Comparison of ENCODE assay signal across 1 cellular context in the genomic region with DNA sequence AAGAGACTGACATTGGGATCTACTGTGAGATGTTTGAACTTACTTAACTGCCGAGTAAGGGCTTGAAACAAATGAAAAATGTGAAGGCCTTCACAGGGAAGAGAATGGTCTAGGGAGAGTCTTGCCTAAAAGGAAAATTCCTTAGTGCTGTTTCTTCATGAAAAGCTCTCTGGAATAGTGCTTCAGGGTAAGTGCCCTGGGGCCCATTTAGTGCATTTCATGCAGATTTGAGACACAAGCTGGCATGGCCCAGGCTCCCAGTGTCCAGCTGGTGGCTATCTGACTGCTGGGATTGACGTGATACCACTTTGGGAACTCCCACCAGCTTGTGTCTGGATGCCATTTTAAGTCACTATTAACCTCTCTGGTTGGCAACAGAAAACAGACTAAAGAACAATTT.
TF ChIP-seq lines count a peak whose summit lies in the region.

No MANE protein-coding gene starts in this region.

TF ChIP-seq in K562, 482 proteins besides CTCF, POLR2A, EP300 and RAD21 (continued from another document):
- TF ChIP-seq, protein P1, sequence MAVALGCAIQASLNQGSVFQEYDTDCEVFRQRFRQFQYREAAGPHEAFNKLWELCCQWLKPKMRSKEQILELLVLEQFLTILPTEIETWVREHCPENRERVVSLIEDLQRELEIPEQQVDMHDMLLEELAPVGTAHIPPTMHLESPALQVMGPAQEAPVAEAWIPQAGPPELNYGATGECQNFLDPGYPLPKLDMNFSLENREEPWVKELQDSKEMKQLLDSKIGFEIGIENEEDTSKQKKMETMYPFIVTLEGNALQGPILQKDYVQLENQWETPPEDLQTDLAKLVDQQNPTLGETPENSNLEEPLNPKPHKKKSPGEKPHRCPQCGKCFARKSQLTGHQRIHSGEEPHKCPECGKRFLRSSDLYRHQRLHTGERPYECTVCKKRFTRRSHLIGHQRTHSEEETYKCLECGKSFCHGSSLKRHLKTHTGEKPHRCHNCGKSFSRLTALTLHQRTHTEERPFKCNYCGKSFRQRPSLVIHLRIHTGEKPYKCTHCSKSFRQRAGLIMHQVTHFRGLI (CRISPR knock-in tag; IDR thresholded peaks at IDR 0.05): no peak
- no peak for TF ChIP-seq DACH1 (IDR thresholded peaks at IDR 0.05; ENCODE audit: partially characterized antibody)
- no peak for TF ChIP-seq NFIX (CRISPR knock-in tag; IDR thresholded peaks at IDR 0.05; ENCODE audit: low read depth)
- TF ChIP-seq, protein P2, sequence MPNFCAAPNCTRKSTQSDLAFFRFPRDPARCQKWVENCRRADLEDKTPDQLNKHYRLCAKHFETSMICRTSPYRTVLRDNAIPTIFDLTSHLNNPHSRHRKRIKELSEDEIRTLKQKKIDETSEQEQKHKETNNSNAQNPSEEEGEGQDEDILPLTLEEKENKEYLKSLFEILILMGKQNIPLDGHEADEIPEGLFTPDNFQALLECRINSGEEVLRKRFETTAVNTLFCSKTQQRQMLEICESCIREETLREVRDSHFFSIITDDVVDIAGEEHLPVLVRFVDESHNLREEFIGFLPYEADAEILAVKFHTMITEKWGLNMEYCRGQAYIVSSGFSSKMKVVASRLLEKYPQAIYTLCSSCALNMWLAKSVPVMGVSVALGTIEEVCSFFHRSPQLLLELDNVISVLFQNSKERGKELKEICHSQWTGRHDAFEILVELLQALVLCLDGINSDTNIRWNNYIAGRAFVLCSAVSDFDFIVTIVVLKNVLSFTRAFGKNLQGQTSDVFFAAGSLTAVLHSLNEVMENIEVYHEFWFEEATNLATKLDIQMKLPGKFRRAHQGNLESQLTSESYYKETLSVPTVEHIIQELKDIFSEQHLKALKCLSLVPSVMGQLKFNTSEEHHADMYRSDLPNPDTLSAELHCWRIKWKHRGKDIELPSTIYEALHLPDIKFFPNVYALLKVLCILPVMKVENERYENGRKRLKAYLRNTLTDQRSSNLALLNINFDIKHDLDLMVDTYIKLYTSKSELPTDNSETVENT (CRISPR knock-in tag; IDR thresholded peaks at IDR 0.05): no peak
- TF ChIP-seq GTF2F1 (IDR thresholded peaks at IDR 0.05; ENCODE audit: low read depth, low read length): no peak
- no peak for TF ChIP-seq L3MBTL2 (IDR thresholded peaks at IDR 0.05)
- no peak for TF ChIP-seq ZNF77 (CRISPR knock-in tag; IDR thresholded peaks at IDR 0.05)
- no peak for TF ChIP-seq ZNF75A (CRISPR knock-in tag; IDR thresholded peaks at IDR 0.05)
- no peak for TF ChIP-seq ZNF224 (CRISPR knock-in tag; IDR thresholded peaks at IDR 0.05)
- no peak for TF ChIP-seq POLR2H (tag; IDR thresholded peaks at IDR 0.05; ENCODE audit: low read depth)
TF ChIP-seq in K562: peak in this region for 0.
